In genomic region chr4:42282081-42282901, GRCh38 we compare ENCODE assay signal across 9 cellular contexts.
DNase-seq lines count a peak whose midpoint lies in the region; ATAC-seq, FAIRE-seq and TF ChIP-seq lines count a peak whose summit lies in the region.
"Had no signal": no experiment of that assay in that cellular context is flagged by ENCODE, and none has a peak within 500 bp of the region (broad histone marks: within the 10 kb centered on the region; RNA-seq: fewer than 3 reads in every experiment).

No MANE protein-coding gene starts in this region.

- H3K4me3 ChIP-seq in astrocyte (ENCODE audit: insufficient read depth, low read depth, low read length) (no peak overlapping the region), gastrocnemius medialis (peak overlapping the region in 1 of 4 donors; percentile 24)

- CTCF ChIA-PET in activated naive CD4-positive, alpha-beta T cell treated with anti-CD3 and anti-CD28 coated beads for 36 hours (lab: Charles Lee) = interaction anchor here (0.7 to 5.7 kb wide), 9 partner anchors 9 to 583 kb away, joined by 3 to 45 read pairs (median 3); no protein-coding TSS in a partner anchor

- intact Hi-C loops in activated naive CD4-positive, alpha-beta T cell treated with anti-CD3 and anti-CD28 coated beads for 36 hours (cut with micrococcal nuclease) = loop anchor here (1.0 kb wide), 4 partner anchors 238 to 583 kb away; no protein-coding TSS in a partner anchor
- intact Hi-C loops in gastrocnemius medialis (cut with DNase I; ENCODE audit: low total_unique reads) = loop anchor here (1.0 to 10.0 kb wide), 2 partner anchors 63 to 237 kb away; no protein-coding TSS in a partner anchor

- no peaks in the 10 kb centered on the region for H3K4me1 Mint-ChIP-seq in activated naive CD4-positive, alpha-beta T cell treated with anti-CD3 and anti-CD28 coated beads for 36 hours (ENCODE audit: low read depth)
- H3K4me1 Mint-ChIP-seq in astrocyte (ENCODE audit: low read depth, unreplicated experiment) = peaks cover 1% of the 10 kb centered on the region

- H3K27ac ChIP-seq in astrocyte (ENCODE audit: low read depth, low read length) = no peak overlapping the region
- peak overlapping the region in 2 of 4 donors; percentile 59 to 64 for H3K27ac ChIP-seq in gastrocnemius medialis
- H3K27ac ChIP-seq: neutrophil had no signal

- H3K4me3 Mint-ChIP-seq in activated naive CD4-positive, alpha-beta T cell treated with anti-CD3 and anti-CD28 coated beads for 36 hours = no peak overlapping the region
- no peak overlapping the region for H3K4me3 Mint-ChIP-seq in astrocyte (ENCODE audit: unreplicated experiment)

- no peaks in the 10 kb centered on the region for H4K20me1 ChIP-seq in astrocyte (ENCODE audit: insufficient read depth, low read length)

- H3K27ac Mint-ChIP-seq in activated naive CD4-positive, alpha-beta T cell treated with anti-CD3 and anti-CD28 coated beads for 36 hours = no peak overlapping the region
- H3K27ac Mint-ChIP-seq in astrocyte (ENCODE audit: unreplicated experiment) = no peak overlapping the region

- H3K36me3 ChIP-seq in astrocyte (ENCODE audit: insufficient read depth, low read length) (no peaks in the 10 kb centered on the region), gastrocnemius medialis (no peaks in the 10 kb centered on the region)
- H3K36me3 ChIP-seq: neutrophil had no signal

- peaks cover 24% of the 10 kb centered on the region for H3K27me3 Mint-ChIP-seq in activated naive CD4-positive, alpha-beta T cell treated with anti-CD3 and anti-CD28 coated beads for 36 hours (ENCODE audit: low read depth)
- peaks cover 2% of the 10 kb centered on the region for H3K27me3 Mint-ChIP-seq in astrocyte (ENCODE audit: low read depth, unreplicated experiment)

- in situ Hi-C loops in gastrocnemius medialis (cut with MboI; ENCODE audit: low sequenced_read_pairs in 4 of 4) = loop anchor here (5.0 to 10.0 kb wide), 3 partner anchors 235 to 583 kb away; no protein-coding TSS in a partner anchor

- H3K27me3 ChIP-seq in astrocyte (ENCODE audit: insufficient read depth, low read length) (peaks cover 2% of the 10 kb centered on the region), gastrocnemius medialis (no peaks in the 10 kb centered on the region)
- H3K27me3 ChIP-seq: neutrophil had no signal

- DNase-seq in activated naive CD4-positive, alpha-beta T cell treated with anti-CD3 and anti-CD28 coated beads for 36 hours = peak; percentile 49
- DNase-seq in activated naive CD4-positive, alpha-beta T cell treated with Interleukin-2 at 50 U/mL for 16 hours = no peak
- DNase-seq in NCI-H748 treated with DMSO at 0.1 percent for 48 hours (lab: John Stamatoyannopoulos, UW) = peak; percentile 48
- DNase-seq in astrocyte (ENCODE audit: low read depth) = peak; percentile 14
- DNase-seq in hepatic stellate cell (ENCODE audit: low spot score) = peak; percentile 64
- peak; percentile 28 to 54 for DNase-seq in gastrocnemius medialis

- H3K4me1 ChIP-seq in astrocyte (ENCODE audit: insufficient read depth, low read length) (no peaks in the 10 kb centered on the region), gastrocnemius medialis (peaks cover 0 to 6% of the 10 kb centered on the region in 2 donors)

- TF ChIP-seq CTCF in astrocyte (IDR thresholded peaks at IDR 0.05; ENCODE audit: insufficient read depth, low read depth, low read length) = peak; percentile 67
- TF ChIP-seq CTCF in gastrocnemius medialis (IDR thresholded peaks at IDR 0.05 in 4 of 5, conservative IDR thresholded peaks at IDR 0.05 in 1 of 5) = peak; percentile 39 to 75 (median 58)

- no peak for FAIRE-seq in astrocyte (lab: Jason Lieb, UNC)

- peak overlapping the region; percentile 58 for H3K4me2 ChIP-seq in astrocyte (ENCODE audit: low read length)

- no peak for TF ChIP-seq POLR2A in gastrocnemius medialis (IDR thresholded peaks at IDR 0.05)

- H3K9ac ChIP-seq in astrocyte (ENCODE audit: low read length) = no peak overlapping the region

- no peaks in the 10 kb centered on the region for H3K36me3 Mint-ChIP-seq in activated naive CD4-positive, alpha-beta T cell treated with anti-CD3 and anti-CD28 coated beads for 36 hours (ENCODE audit: low read depth)
- no peaks in the 10 kb centered on the region for H3K36me3 Mint-ChIP-seq in astrocyte (ENCODE audit: low read depth, unreplicated experiment)

- H2AFZ ChIP-seq in astrocyte (ENCODE audit: low read depth, low read length) = peak overlapping the region; percentile 1

- no peaks in the 10 kb centered on the region for H3K79me2 ChIP-seq in astrocyte (ENCODE audit: insufficient read depth, low read length)

- ATAC-seq in GM21515 (IDR thresholded peaks at IDR 0.05; ENCODE audit: unreplicated experiment) = peak; percentile 72
- peak; percentile 63 for ATAC-seq in HG03575 (IDR thresholded peaks at IDR 0.05; ENCODE audit: extremely low read depth, insufficient number of reproducible peaks, low FRiP score, unreplicated experiment)
- ATAC-seq in gastrocnemius medialis = peak; percentile 93

- no peaks in the 10 kb centered on the region for H3K9me3 Mint-ChIP-seq in activated naive CD4-positive, alpha-beta T cell treated with anti-CD3 and anti-CD28 coated beads for 36 hours
- H3K9me3 Mint-ChIP-seq in astrocyte (ENCODE audit: unreplicated experiment) = no peaks in the 10 kb centered on the region

- H3K9me3 ChIP-seq in astrocyte (ENCODE audit: insufficient read depth, low read depth, low read length) = no peaks in the 10 kb centered on the region
- H3K9me3 ChIP-seq in gastrocnemius medialis = no peaks in the 10 kb centered on the region
- H3K9me3 ChIP-seq: neutrophil had no signal
